Comparison of ENCODE assay signal across 8 cellular contexts in genomic region chr14:53218161-53218560, GRCh38.
DNase-seq lines count a peak whose midpoint lies in the region; ATAC-seq and TF ChIP-seq lines count a peak whose summit lies in the region.

No MANE protein-coding gene starts in this region.

- no peaks in the 10 kb centered on the region for H3K36me3 ChIP-seq in effector memory CD4-positive, alpha-beta T cell (ENCODE audit: control insufficient read depth, insufficient read depth, low read length)
- H3K36me3 ChIP-seq in osteoblast (ENCODE audit: insufficient read depth, low read length): no peaks in the 10 kb centered on the region

- H3K27ac ChIP-seq in CD4-positive, alpha-beta T cell (ENCODE audit: low read depth, low read length): no peak overlapping the region
- no peak overlapping the region for H3K27ac ChIP-seq in effector memory CD4-positive, alpha-beta T cell (ENCODE audit: insufficient read depth, low read length, poor library complexity, severe bottlenecking)
- no peak overlapping the region for H3K27ac ChIP-seq in osteoblast (ENCODE audit: low read depth, low read length)

- TF ChIP-seq CTCF in CD4-positive, alpha-beta T cell (IDR thresholded peaks at IDR 0.05): no peak
- TF ChIP-seq CTCF in LNCaP clone FGC (IDR thresholded peaks at IDR 0.05; ENCODE audit: control insufficient read depth, extremely low read depth, insufficient read depth) (no peak), osteoblast (IDR thresholded peaks at IDR 0.05; ENCODE audit: extremely low read depth, low read depth, low read length) (no peak)

- DNase-seq in CD4-positive, alpha-beta T cell: no peak
- DNase-seq in LNCaP clone FGC (ENCODE audit: low read depth): no peak
- DNase-seq in effector memory CD4-positive, alpha-beta T cell: no peak
- no peak for DNase-seq in osteoblast (ENCODE audit: insufficient read length, low spot score, missing footprints)
- DNase-seq in COLO668 (lab: John Stamatoyannopoulos, UW; ENCODE audit: unreplicated experiment): no peak

- CTCF ChIA-PET in CD4-positive, alpha-beta T cell (lab: Charles Lee): interaction anchor here (0.8 to 1.7 kb wide), 4 partner anchors 11 to 163 kb away, joined by 3 to 10 read pairs (median 3); partner anchors contain the start of gene DDHD1

- H3K4me3 ChIP-seq in LNCaP clone FGC (ENCODE audit: low read depth, low read length) (peak overlapping the region; percentile 46), osteoblast (ENCODE audit: insufficient read depth, low read length) (peak overlapping the region; percentile 74)
- peak overlapping the region; percentile 64 for H3K4me3 ChIP-seq in effector memory CD4-positive, alpha-beta T cell (ENCODE audit: insufficient read depth, low read depth, low read length, poor library complexity, severe bottlenecking)

- peaks cover 19% of the 10 kb centered on the region for H3K4me1 Mint-ChIP-seq in CD4-positive, alpha-beta T cell (ENCODE audit: low read depth)

- POLR2A ChIA-PET in CD4-positive, alpha-beta T cell (lab: Charles Lee): interaction anchor here (2.2 to 2.5 kb wide), 2 partner anchors 66 to 109 kb away, joined by 10 to 36 read pairs; partner anchors contain the start of gene DDHD1

- H4K20me1 ChIP-seq in osteoblast (ENCODE audit: insufficient read depth, low read length): no peaks in the 10 kb centered on the region

- H3K9me3 ChIP-seq in CD4-positive, alpha-beta T cell (ENCODE audit: control insufficient read depth, low read length): no peaks in the 10 kb centered on the region
- H3K9me3 ChIP-seq in effector memory CD4-positive, alpha-beta T cell (ENCODE audit: control insufficient read depth, low read length): no peaks in the 10 kb centered on the region
- no peaks in the 10 kb centered on the region for H3K9me3 ChIP-seq in osteoblast (ENCODE audit: low read depth, low read length)

- H3K27me3 Mint-ChIP-seq in CD4-positive, alpha-beta T cell: no peaks in the 10 kb centered on the region

- H3K4me2 ChIP-seq in osteoblast (ENCODE audit: insufficient read depth, low read length): peak overlapping the region; percentile 86

- peaks cover 2% of the 10 kb centered on the region for H3K9me3 Mint-ChIP-seq in CD4-positive, alpha-beta T cell

- intact Hi-C loops in CD4-positive, alpha-beta T cell (cut with DNase I, micrococcal nuclease): loop anchor here in 1 of 2 experiments (5.0 kb wide), 1 partner anchor 66 kb away; the partner anchor contains the start of gene DDHD1

- H3K27me3 ChIP-seq in CD4-positive, alpha-beta T cell (ENCODE audit: control insufficient read depth, insufficient read depth, low read length): no peaks in the 10 kb centered on the region
- no peaks in the 10 kb centered on the region for H3K27me3 ChIP-seq in effector memory CD4-positive, alpha-beta T cell (replicated peaks; ENCODE audit: control insufficient read depth, insufficient read depth, low read length, poor library complexity, severe bottlenecking)
- H3K27me3 ChIP-seq in osteoblast (ENCODE audit: insufficient read depth, low read length): no peaks in the 10 kb centered on the region

- peak overlapping the region; percentile 94 for H3K4me3 Mint-ChIP-seq in CD4-positive, alpha-beta T cell

- H2AFZ ChIP-seq in osteoblast (ENCODE audit: low read length): peak overlapping the region; percentile 94

- no peak for TF ChIP-seq POLR2A in GM18505 (IDR thresholded peaks at IDR 0.05; ENCODE audit: borderline replicate concordance, extremely low read depth, insufficient read depth, insufficient read length)

- no peaks in the 10 kb centered on the region for H3K79me2 ChIP-seq in osteoblast (ENCODE audit: insufficient read depth, low read length)

- peak overlapping the region; percentile 51 for H3K27ac Mint-ChIP-seq in CD4-positive, alpha-beta T cell

- peaks cover 5% of the 10 kb centered on the region for H3K4me1 ChIP-seq in effector memory CD4-positive, alpha-beta T cell (ENCODE audit: control insufficient read depth, insufficient read depth, low read length, poor library complexity, severe bottlenecking)
- peaks cover 4% of the 10 kb centered on the region for H3K4me1 ChIP-seq in osteoblast (ENCODE audit: insufficient read depth, low read length)

- peaks cover 4% of the 10 kb centered on the region for H3K36me3 Mint-ChIP-seq in CD4-positive, alpha-beta T cell (ENCODE audit: low read depth)

- ATAC-seq in CD4-positive, alpha-beta T cell (ENCODE audit: poor library complexity): no peak
- ATAC-seq in GM18505 (IDR thresholded peaks at IDR 0.05; ENCODE audit: unreplicated experiment) (no peak), GM18868 (IDR thresholded peaks at IDR 0.05; ENCODE audit: unreplicated experiment) (no peak), GM18907 (IDR thresholded peaks at IDR 0.05; ENCODE audit: unreplicated experiment) (no peak)
